In genomic region chr19:39264306-39265290, GRCh38 we compare ENCODE assay signal across 14 cellular contexts. TPM values are rescaled to one million over a fixed set of nuclear protein-coding genes. Genes with fewer than 3 reads are reported as not detected.
DNase-seq lines count a peak whose midpoint lies in the region; ATAC-seq, FAIRE-seq and TF ChIP-seq lines count a peak whose summit lies in the region.
"Had no signal": no experiment of that assay in that cellular context is flagged by ENCODE, and none has a peak within 500 bp of the region (broad histone marks: within the 10 kb centered on the region; RNA-seq: fewer than 3 reads in every experiment).

No MANE protein-coding gene starts in this region.

- H3K27ac Mint-ChIP-seq in chondrocyte (ENCODE audit: unreplicated experiment), result no peak overlapping the region
- H3K27ac Mint-ChIP-seq: CD4-positive, alpha-beta T cell had no signal

- H3K4me1 Mint-ChIP-seq in chondrocyte (ENCODE audit: low read depth), result no peaks in the 10 kb centered on the region

- H3K36me3 Mint-ChIP-seq in chondrocyte (ENCODE audit: low read depth), result no peaks in the 10 kb centered on the region

- H3K36me3 ChIP-seq in cardiac muscle cell, result no peaks in the 10 kb centered on the region
- no peaks in the 10 kb centered on the region for H3K36me3 ChIP-seq in right atrium auricular region
- H3K36me3 ChIP-seq in lower lobe of right lung, result no peaks in the 10 kb centered on the region
- no peaks in the 10 kb centered on the region for H3K36me3 ChIP-seq in upper lobe of right lung

- no peaks in the 10 kb centered on the region for H3K9me3 Mint-ChIP-seq in chondrocyte (ENCODE audit: low read depth)
- H3K9me3 Mint-ChIP-seq: CD4-positive, alpha-beta T cell had no signal

- H3K27ac ChIP-seq in cardiac muscle cell (no peak overlapping the region), right atrium auricular region (no peak overlapping the region), lower lobe of right lung (no peak overlapping the region), upper lobe of right lung (no peak overlapping the region)
- H3K27ac ChIP-seq: VCaP had no signal

- TF ChIP-seq POLR2A in GM12892 (IDR thresholded peaks at IDR 0.05; ENCODE audit: low read depth, low read length), result no peak

- H3K9me3 ChIP-seq in cardiac muscle cell (ENCODE audit: low read depth) (no peaks in the 10 kb centered on the region), right atrium auricular region (no peaks in the 10 kb centered on the region), lower lobe of right lung (no peaks in the 10 kb centered on the region), upper lobe of right lung (no peaks in the 10 kb centered on the region)

- no peaks in the 10 kb centered on the region for H3K4me1 ChIP-seq in cardiac muscle cell (ENCODE audit: low read depth)
- peaks cover 0 to 14% of the 10 kb centered on the region in 2 donors for H3K4me1 ChIP-seq in right atrium auricular region
- H3K4me1 ChIP-seq in lower lobe of right lung, result peaks cover 11% of the 10 kb centered on the region
- no peaks in the 10 kb centered on the region for H3K4me1 ChIP-seq in upper lobe of right lung

- H3K4me3 ChIP-seq in cardiac muscle cell (peak overlapping the region; percentile 8), right atrium auricular region (no peak overlapping the region), lower lobe of right lung (no peak overlapping the region), upper lobe of right lung (no peak overlapping the region)

- H3K27me3 ChIP-seq in cardiac muscle cell (peaks cover 62% of the 10 kb centered on the region), right atrium auricular region (peaks cover 4 to 20% of the 10 kb centered on the region in 2 donors), lower lobe of right lung (ENCODE audit: low read depth) (peaks cover 59% of the 10 kb centered on the region), upper lobe of right lung (peaks cover 54% of the 10 kb centered on the region)

- peak overlapping the region; percentile 6 for H3K4me3 Mint-ChIP-seq in chondrocyte (ENCODE audit: unreplicated experiment)
- H3K4me3 Mint-ChIP-seq: CD4-positive, alpha-beta T cell had no signal

- intact Hi-C loops in lower lobe of right lung (cut with DNase I), result no loop called here
- intact Hi-C loops in upper lobe of right lung (cut with DNase I), result no loop called here

- FAIRE-seq in GM12892 (lab: Jason Lieb, UNC), result no peak

- ATAC-seq in lower lobe of right lung, result peak; percentile 47 to 61
- peak; percentile 45 for ATAC-seq in upper lobe of right lung

- peak; percentile 29 to 48 for DNase-seq in cardiac muscle cell (ENCODE audit: low read depth in 1 of 2, low spot score in 1 of 2)
- no peak for DNase-seq in right atrium auricular region (ENCODE audit: low spot score)
- DNase-seq in chondrocyte (ENCODE audit: low spot score), result no peak
- no peak for DNase-seq in lower lobe of right lung
- peak; percentile 60 for DNase-seq in upper lobe of right lung
- no peak for DNase-seq in GM19240 (ENCODE audit: insufficient read length, low spot score)
- no peak for DNase-seq in GM12892 (ENCODE audit: insufficient read length)
- DNase-seq in inferior parietal cortex (ENCODE audit: extremely low spot score), result no peak
- DNase-seq: CD4-positive, alpha-beta T cell; mesenchymal stem cell; NCI-H2081; RPMI8226; stimulated activated CD4-positive, alpha-beta T cell treated with anti-CD3 and anti-CD28 coated beads, Interleukin-12 subunit alpha, Interleukin-12 subunit beta, amount 100 ng/mL, for 4 hours had no signal

- TF ChIP-seq CTCF in cardiac muscle cell (IDR thresholded peaks at IDR 0.05; ENCODE audit: low read depth, low read length) (no peak), right atrium auricular region (IDR thresholded peaks at IDR 0.05) (no peak), chondrocyte (IDR thresholded peaks at IDR 0.05) (no peak), lower lobe of right lung (IDR thresholded peaks at IDR 0.05) (no peak), upper lobe of right lung (IDR thresholded peaks at IDR 0.05) (no peak)

- peaks cover 49% of the 10 kb centered on the region for H3K27me3 Mint-ChIP-seq in chondrocyte (ENCODE audit: low read depth)

RNA-seq across cellular contexts. Expression of gene IFNL2, which starts 3.6 kb away (rescaled TPM):
- total RNA-seq in cardiac muscle cell, result not detected in 2 replicates
- polyA plus RNA-seq in cardiac muscle cell, result not detected in 2 replicates
- total RNA-seq in right atrium auricular region, result not detected
- not detected in 3 replicates for total RNA-seq in chondrocyte
- total RNA-seq in lower lobe of right lung, result not detected
- not detected for total RNA-seq in upper lobe of right lung
- not detected for polyA plus RNA-seq in GM12892 (2012; ENCODE audit: missing spikeins)
- total RNA-seq: CD4-positive, alpha-beta T cell had no signal

RNA-seq across cellular contexts. Expression of gene IFNL4, which starts 15.9 kb away (rescaled TPM):
- total RNA-seq in cardiac muscle cell (not detected in 2 replicates), right atrium auricular region (not detected), chondrocyte (not detected in 3 replicates), lower lobe of right lung (not detected), upper lobe of right lung (not detected)
- 0.17 TPM in 1 of 2 replicates, not detected in the other for polyA plus RNA-seq in cardiac muscle cell
- not detected for polyA plus RNA-seq in GM12892 (2012; ENCODE audit: missing spikeins)
- total RNA-seq: CD4-positive, alpha-beta T cell had no signal

RNA-seq across cellular contexts. Expression of gene IFNL3, which starts 19.8 kb away (rescaled TPM):
- total RNA-seq in cardiac muscle cell (not detected in 2 replicates), right atrium auricular region (not detected), chondrocyte (not detected in 3 replicates), lower lobe of right lung (not detected), upper lobe of right lung (not detected)
- not detected in 2 replicates for polyA plus RNA-seq in cardiac muscle cell
- polyA plus RNA-seq in GM12892 (2012; ENCODE audit: missing spikeins), result not detected
- total RNA-seq: CD4-positive, alpha-beta T cell had no signal

RNA-seq across cellular contexts. Expression of gene IFNL1, which starts 31.6 kb away (rescaled TPM):
- total RNA-seq in cardiac muscle cell (not detected in 2 replicates), right atrium auricular region (not detected), chondrocyte (not detected in 3 replicates), lower lobe of right lung (not detected), upper lobe of right lung (not detected)
- polyA plus RNA-seq in cardiac muscle cell, result not detected in 2 replicates
- not detected for polyA plus RNA-seq in GM12892 (2012; ENCODE audit: missing spikeins)
- total RNA-seq: CD4-positive, alpha-beta T cell had no signal

RNA-seq across cellular contexts. Expression of gene LRFN1, which starts 56.1 kb away (rescaled TPM):
- total RNA-seq in cardiac muscle cell, result 10.3 and 19.4 TPM in 2 replicates
- polyA plus RNA-seq in cardiac muscle cell, result 12.4 and 18.6 TPM in 2 replicates
- total RNA-seq in right atrium auricular region, result 1 to 10 TPM in 1 of 2 donors, under 1 TPM in 1; 0.67 to 1.1 TPM
- total RNA-seq in chondrocyte, result 1.7 to 2.0 TPM (median 1.7 TPM) in 3 replicates
- 2.1 TPM for total RNA-seq in lower lobe of right lung
- total RNA-seq in upper lobe of right lung, result 2.2 TPM
- polyA plus RNA-seq in GM12892 (2012; ENCODE audit: missing spikeins), result 0.19 TPM

Comparison
In these comparisons a context has a peak if more than half of its experiments do, and no peak if none do; other contexts are left out.
1. DNase-seq: peak in cardiac muscle cell (2 of 2) and upper lobe of right lung (single experiment); none in right atrium auricular region (single experiment), chondrocyte (single experiment), lower lobe of right lung (single experiment), GM19240 (single experiment), GM12892 (single experiment) and inferior parietal cortex (single experiment).